25 cellular contexts compared by ENCODE assay signal in the genomic region with DNA sequence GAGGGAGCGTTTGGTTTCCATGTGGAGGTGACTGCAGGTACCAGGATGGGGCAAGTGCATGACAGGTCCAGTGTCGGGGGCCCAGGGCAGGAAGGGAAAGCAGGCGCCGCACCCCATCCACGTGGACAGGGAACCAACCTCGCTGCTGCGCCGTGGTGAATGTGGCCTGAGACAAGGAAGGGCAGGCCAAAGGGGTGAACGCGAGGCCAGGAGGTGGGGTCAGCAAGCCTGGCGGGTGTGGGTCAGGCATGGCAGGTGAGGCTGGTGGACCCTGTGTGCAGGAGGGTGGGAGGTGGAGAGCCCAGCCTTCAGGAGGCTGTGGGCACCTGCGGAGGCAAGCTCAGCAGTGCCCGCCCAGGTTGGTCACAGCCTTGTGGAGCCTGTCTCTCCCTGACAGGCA. TPM values are rescaled to one million over a fixed set of nuclear protein-coding genes. Genes with fewer than 3 reads are reported as not detected.
A peak's percentile ranks its signal among the peaks of the same experiment; 100 is the strongest.
DNase-seq lines count a peak whose midpoint lies in the region; ATAC-seq and TF ChIP-seq lines count a peak whose summit lies in the region.
"Had no signal": no experiment of that assay in that cellular context is flagged by ENCODE, and none has a peak within 500 bp of the region (broad histone marks: within the 10 kb centered on the region; RNA-seq: fewer than 3 reads in every experiment).

No MANE protein-coding gene starts in this region.

- no peaks in the 10 kb centered on the region for H3K36me3 ChIP-seq in esophagus muscularis mucosa
- H3K36me3 ChIP-seq in vagina, result no peaks in the 10 kb centered on the region
- no peaks in the 10 kb centered on the region for H3K36me3 ChIP-seq in testis (ENCODE audit: low read depth, missing control alignments)
- H3K36me3 ChIP-seq: gastrocnemius medialis had no signal

- ATAC-seq in HG03175 (IDR thresholded peaks at IDR 0.05; ENCODE audit: unreplicated experiment), result no peak
- ATAC-seq: stimulated activated naive CD8-positive, alpha-beta T cell treated with anti-CD3 and anti-CD28 coated beads, Interleukin-15, Interleukin-2, amounts not matched to agents 100 U/mL and 50 U/mL, for 24 hours had no signal

- peak overlapping the region; percentile 30 for H3K27ac Mint-ChIP-seq in activated naive CD4-positive, alpha-beta T cell treated with anti-CD3 and anti-CD28 coated beads, Interleukin-2, amount 50 U/mL, for 24 hours
- peak overlapping the region; percentile 21 to 99 (median 98) for H3K27ac Mint-ChIP-seq in nephron
- H3K27ac Mint-ChIP-seq in activated naive CD8-positive, alpha-beta T cell treated with anti-CD3 and anti-CD28 coated beads for 36 hours, result no peak overlapping the region
- H3K27ac Mint-ChIP-seq: progenitor cell of endocrine pancreas had no signal

- H3K27me3 Mint-ChIP-seq in activated naive CD4-positive, alpha-beta T cell treated with anti-CD3 and anti-CD28 coated beads, Interleukin-2, amount 50 U/mL, for 24 hours, result no peaks in the 10 kb centered on the region
- H3K27me3 Mint-ChIP-seq in nephron (ENCODE audit: low read depth), result no peaks in the 10 kb centered on the region
- H3K27me3 Mint-ChIP-seq in activated naive CD8-positive, alpha-beta T cell treated with anti-CD3 and anti-CD28 coated beads for 36 hours, result no peaks in the 10 kb centered on the region

- H3K4me1 ChIP-seq in esophagus muscularis mucosa, result peaks cover 93 to 96% (median 95%) of the 10 kb centered on the region in 4 donors
- H3K4me1 ChIP-seq in vagina, result peaks cover 92% of the 10 kb centered on the region
- peaks cover 58% of the 10 kb centered on the region for H3K4me1 ChIP-seq in testis

- no peaks in the 10 kb centered on the region for H3K9me3 ChIP-seq in esophagus muscularis mucosa
- no peaks in the 10 kb centered on the region for H3K9me3 ChIP-seq in vagina
- H3K9me3 ChIP-seq in testis, result no peaks in the 10 kb centered on the region
- H3K9me3 ChIP-seq: gastrocnemius medialis had no signal

- DNase-seq in activated naive CD4-positive, alpha-beta T cell (lab: John Stamatoyannopoulos, UW), result no peak
- no peak for DNase-seq in esophagus muscularis mucosa (ENCODE audit: extremely low spot score)
- DNase-seq in vagina (ENCODE audit: extremely low spot score in 2 of 2), result no peak
- DNase-seq in testis, result no peak
- DNase-seq in activated naive CD8-positive, alpha-beta T cell treated with anti-CD3 and anti-CD28 coated beads for 36 hours, result no peak
- DNase-seq: activated CD4-positive, alpha-beta T cell treated with anti-CD3 and anti-CD28 coated beads for 4 hours; activated CD8-positive, alpha-beta memory T cell treated with anti-CD3 and anti-CD28 coated beads, Interleukin-2, amount 50 U/mL, for 48 hours; activated gamma-delta T cell; central memory CD4-positive, alpha-beta T cell; EL; erythroblast; H9; Kasumi-1; kidney glomerular epithelial cell; NCI-H1048; NCI-H2081; nephron progenitor cell; NK-92 treated with Interleukin-12 subunit alpha and Interleukin-12 subunit beta, amount 100 ng/mL, for 24 hours; stimulated activated CD4-positive, alpha-beta T cell treated with anti-CD3 and anti-CD28 coated beads, Interleukin-2, amount 100 ng/mL, for 24 hours; stimulated activated naive CD8-positive, alpha-beta T cell treated with anti-CD3 and anti-CD28 coated beads, Interleukin-15, Interleukin-2, amounts not matched to agents 100 U/mL and 50 U/mL, for 24 hours had no signal

- H3K27me3 ChIP-seq in esophagus muscularis mucosa (no peaks in the 10 kb centered on the region), vagina (no peaks in the 10 kb centered on the region), testis (no peaks in the 10 kb centered on the region)
- H3K27me3 ChIP-seq: gastrocnemius medialis had no signal

- no peak for TF ChIP-seq EP300 in esophagus muscularis mucosa (IDR thresholded peaks at IDR 0.05)

- intact Hi-C loops in esophagus muscularis mucosa (cut with DNase I) (no loop called here), vagina (cut with DNase I) (no loop called here), testis (cut with DNase I; ENCODE audit: low total_unique reads) (no loop called here)

- no peaks in the 10 kb centered on the region for H3K36me3 Mint-ChIP-seq in activated naive CD4-positive, alpha-beta T cell treated with anti-CD3 and anti-CD28 coated beads, Interleukin-2, amount 50 U/mL, for 24 hours
- H3K36me3 Mint-ChIP-seq in nephron (ENCODE audit: low read depth), result no peaks in the 10 kb centered on the region
- peaks cover 5% of the 10 kb centered on the region for H3K36me3 Mint-ChIP-seq in activated naive CD8-positive, alpha-beta T cell treated with anti-CD3 and anti-CD28 coated beads for 36 hours

- H3K27ac ChIP-seq in esophagus muscularis mucosa (replicated peaks in 1 of 4) (peak overlapping the region in 3 of 4 donors; percentile 47 to 63 (median 49)), vagina (peak overlapping the region; percentile 81), testis (no peak overlapping the region)

- peaks cover 18% of the 10 kb centered on the region for H3K4me1 Mint-ChIP-seq in activated naive CD4-positive, alpha-beta T cell treated with anti-CD3 and anti-CD28 coated beads, Interleukin-2, amount 50 U/mL, for 24 hours
- H3K4me1 Mint-ChIP-seq in nephron, result peaks cover 35% of the 10 kb centered on the region
- peaks cover 14% of the 10 kb centered on the region for H3K4me1 Mint-ChIP-seq in activated naive CD8-positive, alpha-beta T cell treated with anti-CD3 and anti-CD28 coated beads for 36 hours

- no peak for TF ChIP-seq CTCF in esophagus muscularis mucosa (IDR thresholded peaks at IDR 0.05)
- no peak for TF ChIP-seq CTCF in nephron (IDR thresholded peaks at IDR 0.05; ENCODE audit: unreplicated experiment in 3 of 3)
- TF ChIP-seq CTCF in vagina (IDR thresholded peaks at IDR 0.05), result no peak
- TF ChIP-seq CTCF in testis (IDR thresholded peaks at IDR 0.05), result no peak

- H3K9me3 Mint-ChIP-seq in activated naive CD4-positive, alpha-beta T cell treated with anti-CD3 and anti-CD28 coated beads, Interleukin-2, amount 50 U/mL, for 24 hours, result no peaks in the 10 kb centered on the region
- H3K9me3 Mint-ChIP-seq in nephron, result no peaks in the 10 kb centered on the region
- H3K9me3 Mint-ChIP-seq in activated naive CD8-positive, alpha-beta T cell treated with anti-CD3 and anti-CD28 coated beads for 36 hours, result no peaks in the 10 kb centered on the region
- H3K9me3 Mint-ChIP-seq: H9, nephron progenitor cell had no signal

- H3K4me3 ChIP-seq in esophagus muscularis mucosa (no peak overlapping the region), vagina (no peak overlapping the region), testis (no peak overlapping the region)
- H3K4me3 ChIP-seq: gastrocnemius medialis had no signal

- no peak overlapping the region for H3K4me3 Mint-ChIP-seq in activated naive CD4-positive, alpha-beta T cell treated with anti-CD3 and anti-CD28 coated beads, Interleukin-2, amount 50 U/mL, for 24 hours
- no peak overlapping the region for H3K4me3 Mint-ChIP-seq in nephron
- no peak overlapping the region for H3K4me3 Mint-ChIP-seq in activated naive CD8-positive, alpha-beta T cell treated with anti-CD3 and anti-CD28 coated beads for 36 hours
- H3K4me3 Mint-ChIP-seq: H9, nephron progenitor cell had no signal

- 87% methylated on average over 8 of the region's 13 CpGs for WGBS in esophagus muscularis mucosa
- 94 to 96% methylated on average over 10 to 13 of the region's 13 CpGs for WGBS in testis, 2 donors

- TF ChIP-seq POLR2A in esophagus muscularis mucosa (IDR thresholded peaks at IDR 0.05; ENCODE audit: low read depth) (no peak), vagina (IDR thresholded peaks at IDR 0.05) (no peak), testis (IDR thresholded peaks at IDR 0.05) (no peak)

RNA-seq across cellular contexts. Expression of gene SH3BP2, which starts 14.7 kb away (rescaled TPM):
- 10 to 100 TPM; 25.2 to 34.5 (median 31.5) TPM for total RNA-seq in esophagus muscularis mucosa
- total RNA-seq in vagina, result 102 TPM
- total RNA-seq in testis, result 10 to 100 TPM; 45.0 to 47.3 TPM
- 26.6 TPM for polyA plus RNA-seq in testis (ENCODE audit: insufficient read depth, low read depth, low replicate concordance)
- 10 to 100 TPM; 72.2 to 74.1 TPM for total RNA-seq in activated naive CD8-positive, alpha-beta T cell treated with anti-CD3 and anti-CD28 coated beads for 36 hours

RNA-seq across cellular contexts. Expression of gene ADD1, which starts 36.1 kb away (rescaled TPM):
- 100 to 1,000 TPM; 253 to 402 (median 311) TPM for total RNA-seq in esophagus muscularis mucosa
- total RNA-seq in vagina, result 228 TPM
- 100 to 1,000 TPM; 318 to 355 TPM for total RNA-seq in testis
- 233 TPM for polyA plus RNA-seq in testis (ENCODE audit: insufficient read depth, low read depth, low replicate concordance)
- 100 to 1,000 TPM; 136 TPM for total RNA-seq in activated naive CD8-positive, alpha-beta T cell treated with anti-CD3 and anti-CD28 coated beads for 36 hours

RNA-seq across cellular contexts. Expression of gene TNIP2, which starts 51.4 kb away (rescaled TPM):
- total RNA-seq in esophagus muscularis mucosa (10 to 100 TPM; 56.1 to 85.5 (median 75.4) TPM), vagina (57.0 TPM), testis (100 to 1,000 TPM in 1 of 2 donors, 10 to 100 TPM in 1; 99.7 to 108 TPM)
- polyA plus RNA-seq in testis (ENCODE audit: insufficient read depth, low read depth, low replicate concordance), result 35.1 TPM
- total RNA-seq in activated naive CD8-positive, alpha-beta T cell treated with anti-CD3 and anti-CD28 coated beads for 36 hours, result 10 to 100 TPM; 50.0 to 50.3 TPM

Comparison
In these comparisons a context has a peak if more than half of its experiments do, and no peak if none do; other contexts are left out.
1. H3K27ac ChIP-seq: peak in esophagus muscularis mucosa (3 of 4) and vagina (single experiment); none in testis (0 of 2).